In the genomic region with DNA sequence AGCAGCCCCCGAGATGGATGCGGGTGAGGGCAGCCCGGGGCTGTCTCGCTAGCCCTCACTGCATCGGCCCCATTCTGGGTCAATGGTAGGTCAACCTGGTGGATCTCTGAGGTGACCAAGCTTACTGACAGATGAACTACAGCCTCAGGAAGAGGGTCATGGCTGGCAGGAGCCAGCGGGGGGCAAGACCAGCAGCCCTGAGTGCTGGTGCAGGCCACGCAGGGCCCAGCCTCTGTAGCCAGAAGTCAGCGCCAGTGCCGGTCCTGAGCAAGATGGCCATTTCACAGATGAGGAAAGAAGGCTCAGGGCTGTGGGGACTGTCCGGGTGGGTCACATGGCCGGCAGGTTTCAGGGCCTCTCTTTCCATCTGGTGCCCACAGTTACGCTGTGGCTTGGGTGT, we compare ENCODE assay signal across 40 cellular contexts. TPM values are rescaled to one million over a fixed set of nuclear protein-coding genes. Genes with fewer than 3 reads are reported as not detected.
"Had no signal": no experiment of that assay in that cellular context is flagged by ENCODE, and none has a peak within 500 bp of the region (broad histone marks: within the 10 kb centered on the region; RNA-seq: fewer than 3 reads in every experiment).

No MANE protein-coding gene starts in this region.

- DNase-seq: activated B cell treated with CpG ODN at 0.5 μM for 24 hours; activated CD4-positive, alpha-beta memory T cell treated with anti-CD3 and anti-CD28 coated beads for 36 hours; activated CD4-positive, alpha-beta T cell treated with anti-CD3 and anti-CD28 coated beads for 4 hours; activated CD4-positive, alpha-beta T cell treated with anti-CD3 and anti-CD28 coated beads, Interleukin-2, amount 10 ng/mL, durations not matched to agents 24 days and 14 days; activated CD4-positive, alpha-beta T cell treated with anti-CD3 and anti-CD28 coated beads, Interleukin-2, amount 50 U/mL, for 1 hour; activated CD4-positive, alpha-beta T cell treated with anti-CD3 and anti-CD28 coated beads, Interleukin-2, amount 50 U/mL, for 4 hours; activated CD4-positive, CD25-positive, alpha-beta regulatory T cell treated with anti-CD3 and anti-CD28 coated beads, Interleukin-2, amount 50 U/mL, for 72 hours; activated CD8-positive, alpha-beta memory T cell treated with anti-CD3 and anti-CD28 coated beads, Interleukin-2, amount 50 U/mL, for 4 hours; activated CD8-positive, alpha-beta T cell treated with anti-CD3 and anti-CD28 coated beads for 36 hours; activated effector memory CD4-positive, alpha-beta T cell treated with anti-CD3 and anti-CD28 coated beads, Interleukin-2, amount 50 U/mL, for 16 hours; activated gamma-delta T cell treated with Interleukin-2 at 50 U/mL for 16 hours; activated naive CD4-positive, alpha-beta T cell; activated naive CD4-positive, alpha-beta T cell treated with anti-CD3 and anti-CD28 coated beads for 36 hours; activated naive CD4-positive, alpha-beta T cell treated with anti-CD3 and anti-CD28 coated beads, Interleukin-2, amount 50 U/mL, for 16 hours; activated naive CD8-positive, alpha-beta T cell treated with anti-CD3 and anti-CD28 coated beads, Interleukin-2, amount 10 ng/mL, durations not matched to agents 7 days and 5 days; activated naive CD8-positive, alpha-beta T cell treated with anti-CD3 and anti-CD28 coated beads, Interleukin-2, amount 50 U/mL, for 24 hours; activated T-cell treated with anti-CD3 and anti-CD28 coated beads for 4 hours; activated T-cell treated with anti-CD3 and anti-CD28 coated beads, Interleukin-2, amount 50 U/mL, for 1 hour; activated T-cell treated with anti-CD3 and anti-CD28 coated beads, Interleukin-2, amount 50 U/mL, for 4 hours; activated T-cell treated with anti-CD3 and anti-CD28 coated beads, Interleukin-2, amount 50 U/mL, for 72 hours; amygdala; anterior cingulate cortex; caudate nucleus; cerebellar nuclear complex; T-helper 1 cell; T-helper 2 cell; T-helper 9 cell had no signal

- H3K27me3 ChIP-seq: ascending aorta had no signal

- H3K4me3 ChIP-seq: ascending aorta, cardiac muscle cell had no signal

- H3K36me3 Mint-ChIP-seq: activated naive CD8-positive, alpha-beta T cell treated with anti-CD3 and anti-CD28 coated beads, Interleukin-2, amount 10 ng/mL, durations not matched to agents 7 days and 5 days had no signal

- H3K27ac ChIP-seq: ascending aorta, cardiac muscle cell, VCaP had no signal

- H3K4me1 Mint-ChIP-seq: activated B cell treated with CpG ODN at 0.5 μM for 24 hours; activated CD4-positive, alpha-beta T cell treated with anti-CD3 and anti-CD28 coated beads, Interleukin-2, amount 10 ng/mL, durations not matched to agents 24 days and 14 days; activated naive CD8-positive, alpha-beta T cell treated with anti-CD3 and anti-CD28 coated beads, Interleukin-2, amount 10 ng/mL, durations not matched to agents 7 days and 5 days; activated T-helper 17 cell treated with anti-CD3 and anti-CD28 coated beads, Interleukin-2, amount 50 U/mL, for 72 hours; central memory CD8-positive, alpha-beta T cell had no signal

- ATAC-seq: activated CD8-positive, alpha-beta T cell treated with anti-CD3 and anti-CD28 coated beads for 36 hours; activated naive CD4-positive, alpha-beta T cell treated with anti-CD3 and anti-CD28 coated beads, Interleukin-2, amount 50 U/mL, for 72 hours; activated naive CD8-positive, alpha-beta T cell treated with anti-CD3 and anti-CD28 coated beads, Interleukin-2, amount 50 U/mL, for 24 hours; activated T-cell treated with anti-CD3 and anti-CD28 coated beads, Interleukin-2, amount 50 U/mL, for 4 hours; activated T-cell treated with anti-CD3 and anti-CD28 coated beads, Interleukin-2, amount 50 U/mL, for 72 hours; activated T-helper 17 cell treated with anti-CD3 and anti-CD28 coated beads, Interleukin-2, amount 50 U/mL, for 72 hours had no signal

- H3K27ac Mint-ChIP-seq: activated B cell treated with CpG ODN at 0.5 μM for 24 hours; activated CD4-positive, alpha-beta memory T cell treated with anti-CD3 and anti-CD28 coated beads for 36 hours; activated CD4-positive, alpha-beta T cell treated with anti-CD3 and anti-CD28 coated beads, Interleukin-2, amount 10 ng/mL, durations not matched to agents 24 days and 14 days; activated CD8-positive, alpha-beta T cell treated with anti-CD3 and anti-CD28 coated beads for 36 hours; activated naive CD4-positive, alpha-beta T cell treated with anti-CD3 and anti-CD28 coated beads for 36 hours; activated naive CD4-positive, alpha-beta T cell treated with anti-CD3 and anti-CD28 coated beads, Interleukin-2, amount 50 U/mL, for 72 hours; activated naive CD8-positive, alpha-beta T cell treated with anti-CD3 and anti-CD28 coated beads, Interleukin-2, amount 10 ng/mL, durations not matched to agents 7 days and 5 days; activated naive CD8-positive, alpha-beta T cell treated with anti-CD3 and anti-CD28 coated beads, Interleukin-2, amount 50 U/mL, for 24 hours; activated T-cell treated with anti-CD3 and anti-CD28 coated beads, Interleukin-2, amount 50 U/mL, for 72 hours; activated T-helper 1 cell treated with anti-CD3 and anti-CD28 coated beads, Interleukin-12 subunit alpha, Interleukin-12 subunit beta, Interleukin-2, Interleukin-4 antibody, amounts not matched to agents 30 ng/mL and 10 ng/mL and 1 ng/mL, durations not matched to agents 14 hours and 24 hours and 36 hours; activated T-helper 17 cell treated with anti-CD3 and anti-CD28 coated beads, Interleukin-2, amount 50 U/mL, for 72 hours; T-helper 1 cell treated with Interleukin-12 subunit alpha and Interleukin-12 subunit beta and Interleukin-4 antibody, amounts not matched to agents 30 μg/mL and 1 μg/mL, for 36 hours; T-helper 2 cell treated with Interferon-gamma antibody and Interleukin-4, amounts not matched to agents 5 μg/mL and 100 μg/mL, for 36 hours had no signal

- H3K27me3 Mint-ChIP-seq: activated CD4-positive, alpha-beta T cell treated with anti-CD3 and anti-CD28 coated beads, Interleukin-2, amount 10 ng/mL, durations not matched to agents 24 days and 14 days; activated CD8-positive, alpha-beta T cell treated with anti-CD3 and anti-CD28 coated beads for 36 hours; activated naive CD8-positive, alpha-beta T cell treated with anti-CD3 and anti-CD28 coated beads, Interleukin-2, amount 50 U/mL, for 24 hours had no signal

- H3K4me3 Mint-ChIP-seq: activated B cell treated with CpG ODN at 0.5 μM for 24 hours; activated CD4-positive, alpha-beta memory T cell treated with anti-CD3 and anti-CD28 coated beads for 36 hours; activated CD4-positive, alpha-beta T cell treated with anti-CD3 and anti-CD28 coated beads, Interleukin-2, amount 10 ng/mL, durations not matched to agents 24 days and 14 days; activated CD8-positive, alpha-beta T cell treated with anti-CD3 and anti-CD28 coated beads for 36 hours; activated naive CD4-positive, alpha-beta T cell treated with anti-CD3 and anti-CD28 coated beads for 36 hours; activated naive CD8-positive, alpha-beta T cell treated with anti-CD3 and anti-CD28 coated beads, Interleukin-2, amount 10 ng/mL, durations not matched to agents 7 days and 5 days; activated naive CD8-positive, alpha-beta T cell treated with anti-CD3 and anti-CD28 coated beads, Interleukin-2, amount 50 U/mL, for 24 hours; activated T-cell treated with anti-CD3 and anti-CD28 coated beads, Interleukin-2, amount 50 U/mL, for 4 hours; activated T-cell treated with anti-CD3 and anti-CD28 coated beads, Interleukin-2, amount 50 U/mL, for 72 hours; activated T-helper 1 cell treated with anti-CD3 and anti-CD28 coated beads, Interleukin-12 subunit alpha, Interleukin-12 subunit beta, Interleukin-2, Interleukin-4 antibody, amounts not matched to agents 30 ng/mL and 10 ng/mL and 1 ng/mL, durations not matched to agents 14 hours and 24 hours and 36 hours; activated T-helper 17 cell treated with anti-CD3 and anti-CD28 coated beads, Interleukin-2, amount 50 U/mL, for 72 hours; brain; central memory CD8-positive, alpha-beta T cell; T-helper 1 cell treated with Interleukin-12 subunit alpha and Interleukin-12 subunit beta and Interleukin-4 antibody, amounts not matched to agents 30 μg/mL and 1 μg/mL, for 36 hours; T-helper 2 cell treated with Interferon-gamma antibody and Interleukin-4, amounts not matched to agents 5 μg/mL and 100 μg/mL, for 36 hours had no signal

- H3K36me3 ChIP-seq: ascending aorta, cardiac muscle cell had no signal

- H3K4me1 ChIP-seq: ascending aorta had no signal

RNA-seq across cellular contexts. Expression of a gene that starts 5.1 kb away (rescaled TPM):
- total RNA-seq: activated B cell treated with CpG ODN at 0.5 μM for 24 hours; activated CD4-positive, alpha-beta memory T cell treated with anti-CD3 and anti-CD28 coated beads for 36 hours; activated CD4-positive, alpha-beta T cell treated with anti-CD3 and anti-CD28 coated beads, Interleukin-2, amount 10 ng/mL, durations not matched to agents 24 days and 14 days; activated CD8-positive, alpha-beta memory T cell treated with anti-CD3 and anti-CD28 coated beads for 36 hours; activated CD8-positive, alpha-beta T cell treated with anti-CD3 and anti-CD28 coated beads for 36 hours; activated naive CD4-positive, alpha-beta T cell treated with anti-CD3 and anti-CD28 coated beads for 36 hours; activated naive CD4-positive, alpha-beta T cell treated with anti-CD3 and anti-CD28 coated beads, Interleukin-2, amount 50 U/mL, for 72 hours; activated naive CD8-positive, alpha-beta T cell treated with anti-CD3 and anti-CD28 coated beads, Interleukin-2, amount 10 ng/mL, durations not matched to agents 7 days and 5 days; activated T-cell treated with anti-CD3 and anti-CD28 coated beads, Interleukin-2, amount 50 U/mL, for 4 hours; activated T-cell treated with anti-CD3 and anti-CD28 coated beads, Interleukin-2, amount 50 U/mL, for 72 hours; activated T-helper 1 cell treated with anti-CD3 and anti-CD28 coated beads, Interleukin-12 subunit alpha, Interleukin-12 subunit beta, Interleukin-2, Interleukin-4 antibody, amounts not matched to agents 30 ng/mL and 10 ng/mL and 1 ng/mL, durations not matched to agents 14 hours and 24 hours and 36 hours; activated T-helper 17 cell treated with anti-CD3 and anti-CD28 coated beads, Interleukin-2, amount 50 U/mL, for 72 hours; ascending aorta; bronchial epithelial cell; cardiac muscle cell had no signal

RNA-seq across cellular contexts. Expression of a gene that starts 21.9 kb away (rescaled TPM):
- total RNA-seq: activated B cell treated with CpG ODN at 0.5 μM for 24 hours; activated CD4-positive, alpha-beta memory T cell treated with anti-CD3 and anti-CD28 coated beads for 36 hours; activated CD4-positive, alpha-beta T cell treated with anti-CD3 and anti-CD28 coated beads, Interleukin-2, amount 10 ng/mL, durations not matched to agents 24 days and 14 days; activated CD8-positive, alpha-beta memory T cell treated with anti-CD3 and anti-CD28 coated beads for 36 hours; activated CD8-positive, alpha-beta T cell treated with anti-CD3 and anti-CD28 coated beads for 36 hours; activated naive CD4-positive, alpha-beta T cell treated with anti-CD3 and anti-CD28 coated beads for 36 hours; activated naive CD4-positive, alpha-beta T cell treated with anti-CD3 and anti-CD28 coated beads, Interleukin-2, amount 50 U/mL, for 72 hours; activated naive CD8-positive, alpha-beta T cell treated with anti-CD3 and anti-CD28 coated beads, Interleukin-2, amount 10 ng/mL, durations not matched to agents 7 days and 5 days; activated T-cell treated with anti-CD3 and anti-CD28 coated beads, Interleukin-2, amount 50 U/mL, for 4 hours; activated T-cell treated with anti-CD3 and anti-CD28 coated beads, Interleukin-2, amount 50 U/mL, for 72 hours; activated T-helper 1 cell treated with anti-CD3 and anti-CD28 coated beads, Interleukin-12 subunit alpha, Interleukin-12 subunit beta, Interleukin-2, Interleukin-4 antibody, amounts not matched to agents 30 ng/mL and 10 ng/mL and 1 ng/mL, durations not matched to agents 14 hours and 24 hours and 36 hours; activated T-helper 17 cell treated with anti-CD3 and anti-CD28 coated beads, Interleukin-2, amount 50 U/mL, for 72 hours; ascending aorta; bronchial epithelial cell had no signal
- polyA plus RNA-seq: adipose tissue, cardiac muscle cell had no signal
